ENCODE assay signal across 21 cellular contexts in genomic region chr10:129965940-129966339, GRCh38. TPM values are rescaled to one million over a fixed set of nuclear protein-coding genes. Genes with fewer than 3 reads are reported as not detected.
A peak's percentile ranks its signal among the peaks of the same experiment; 100 is the strongest.
DNase-seq lines count a peak whose midpoint lies in the region; ATAC-seq and TF ChIP-seq lines count a peak whose summit lies in the region.
"Had no signal": no experiment of that assay in that cellular context is flagged by ENCODE, and none has a peak within 500 bp of the region (broad histone marks: within the 10 kb centered on the region; RNA-seq: fewer than 3 reads in every experiment).

No MANE protein-coding gene starts in this region.

- no peaks in the 10 kb centered on the region for H3K9me3 Mint-ChIP-seq in activated CD8-positive, alpha-beta T cell treated with anti-CD3 and anti-CD28 coated beads, Interleukin-2, amount 10 ng/mL, durations not matched to agents 7 days and 5 days (ENCODE audit: insufficient read depth)
- H3K9me3 Mint-ChIP-seq in activated CD8-positive, alpha-beta T cell treated with anti-CD3 and anti-CD28 coated beads for 36 hours = no peaks in the 10 kb centered on the region
- H3K9me3 Mint-ChIP-seq in activated naive CD8-positive, alpha-beta T cell treated with anti-CD3 and anti-CD28 coated beads, Interleukin-2, amount 50 U/mL, for 24 hours = no peaks in the 10 kb centered on the region
- no peaks in the 10 kb centered on the region for H3K9me3 Mint-ChIP-seq in nephron progenitor cell
- H3K9me3 Mint-ChIP-seq in stimulated activated naive B cell treated with anti-CD40 and anti-IgM and Interleukin-4, amounts not matched to agents 10 μg/mL and 1 μg/mL and 100 μg/mL, for 72 hours = peaks cover 0 to 2% of the 10 kb centered on the region in 2 donors
- H3K9me3 Mint-ChIP-seq: activated T-helper 2 cell treated with anti-CD3 and anti-CD28 coated beads, Interferon-gamma antibody, Interleukin-2, Interleukin-4, amounts not matched to agents 10 μg/mL and 5 μg/mL and 100 μg/mL, durations not matched to agents 14 hours and 24 hours and 36 hours; stimulated activated naive CD8-positive, alpha-beta T cell treated with anti-CD3 and anti-CD28 coated beads, Interleukin-15, amount 100 ng/mL, for 72 hours had no signal

- ATAC-seq in activated CD8-positive, alpha-beta T cell treated with anti-CD3 and anti-CD28 coated beads, Interleukin-2, amount 10 ng/mL, durations not matched to agents 7 days and 5 days = no peak
- no peak for ATAC-seq in activated CD8-positive, alpha-beta T cell treated with anti-CD3 and anti-CD28 coated beads for 36 hours
- no peak for ATAC-seq in activated naive CD8-positive, alpha-beta T cell treated with anti-CD3 and anti-CD28 coated beads, Interleukin-2, amount 50 U/mL, for 24 hours
- no peak for ATAC-seq in stimulated activated naive B cell treated with anti-CD40 and anti-IgM and Interleukin-4, amounts not matched to agents 10 μg/mL and 1 μg/mL and 100 μg/mL, for 72 hours (replicated peaks)
- no peak for ATAC-seq in left ventricle myocardium superior
- ATAC-seq: right lobe of liver; stimulated activated naive CD8-positive, alpha-beta T cell treated with anti-CD3 and anti-CD28 coated beads, Interleukin-15, amount 100 ng/mL, for 72 hours had no signal

- no peak for DNase-seq in activated CD8-positive, alpha-beta T cell treated with anti-CD3 and anti-CD28 coated beads, Interleukin-2, amount 10 ng/mL, durations not matched to agents 7 days and 5 days
- no peak for DNase-seq in activated CD8-positive, alpha-beta T cell treated with anti-CD3 and anti-CD28 coated beads for 36 hours
- no peak for DNase-seq in activated naive CD8-positive, alpha-beta T cell treated with anti-CD3 and anti-CD28 coated beads, Interleukin-2, amount 50 U/mL, for 24 hours
- DNase-seq in nephron progenitor cell (no peak), left ventricle myocardium superior (no peak), NCI-H1092 (lab: John Stamatoyannopoulos, UW) (no peak)
- no peak for DNase-seq in stimulated activated naive B cell treated with anti-CD40 and anti-IgM and Interleukin-4, amounts not matched to agents 10 μg/mL and 1 μg/mL and 100 μg/mL, for 72 hours
- DNase-seq in central memory CD4-positive, alpha-beta T cell = no peak
- DNase-seq: amygdala; caudate nucleus; DMS53; dorsolateral prefrontal cortex; NCI-H1436; NCI-H2171 treated with DMSO at 0.1 percent for 48 hours; NCI-H69; nucleus accumbens; right lobe of liver; stimulated activated CD4-positive, alpha-beta T cell treated with anti-CD3 and anti-CD28 coated beads, Interleukin-1b, Interleukin-23, amount 100 ng/mL, for 48 hours; stimulated activated naive CD8-positive, alpha-beta T cell treated with anti-CD3 and anti-CD28 coated beads, Interleukin-15, amount 100 ng/mL, for 72 hours had no signal

- POLR2A ChIA-PET in activated CD8-positive, alpha-beta T cell treated with anti-CD3 and anti-CD28 coated beads, Interleukin-2, amount 10 ng/mL, durations not matched to agents 7 days and 5 days (lab: Charles Lee) = no interaction called here
- POLR2A ChIA-PET in activated CD8-positive, alpha-beta T cell treated with anti-CD3 and anti-CD28 coated beads for 36 hours (lab: Charles Lee) = no interaction called here

- H3K27ac Mint-ChIP-seq in activated CD8-positive, alpha-beta T cell treated with anti-CD3 and anti-CD28 coated beads, Interleukin-2, amount 10 ng/mL, durations not matched to agents 7 days and 5 days = no peak overlapping the region
- no peak overlapping the region for H3K27ac Mint-ChIP-seq in activated CD8-positive, alpha-beta T cell treated with anti-CD3 and anti-CD28 coated beads for 36 hours
- peak overlapping the region; percentile 31 for H3K27ac Mint-ChIP-seq in activated naive CD8-positive, alpha-beta T cell treated with anti-CD3 and anti-CD28 coated beads, Interleukin-2, amount 50 U/mL, for 24 hours
- no peak overlapping the region for H3K27ac Mint-ChIP-seq in nephron progenitor cell
- H3K27ac Mint-ChIP-seq in stimulated activated naive B cell treated with anti-CD40 and anti-IgM and Interleukin-4, amounts not matched to agents 10 μg/mL and 1 μg/mL and 100 μg/mL, for 72 hours = peak overlapping the region; percentile 25
- H3K27ac Mint-ChIP-seq: activated T-helper 2 cell treated with anti-CD3 and anti-CD28 coated beads, Interferon-gamma antibody, Interleukin-2, Interleukin-4, amounts not matched to agents 10 μg/mL and 5 μg/mL and 100 μg/mL, durations not matched to agents 14 hours and 24 hours and 36 hours; stimulated activated naive CD8-positive, alpha-beta T cell treated with anti-CD3 and anti-CD28 coated beads, Interleukin-15, amount 100 ng/mL, for 72 hours had no signal

- TF ChIP-seq CTCF in activated CD8-positive, alpha-beta T cell treated with anti-CD3 and anti-CD28 coated beads for 36 hours (IDR thresholded peaks at IDR 0.05) = no peak
- no peak for TF ChIP-seq CTCF in nephron progenitor cell (IDR thresholded peaks at IDR 0.05)

- H3K4me1 Mint-ChIP-seq in activated CD8-positive, alpha-beta T cell treated with anti-CD3 and anti-CD28 coated beads, Interleukin-2, amount 10 ng/mL, durations not matched to agents 7 days and 5 days (ENCODE audit: low read depth) = peaks cover 14% of the 10 kb centered on the region
- H3K4me1 Mint-ChIP-seq in activated CD8-positive, alpha-beta T cell treated with anti-CD3 and anti-CD28 coated beads for 36 hours (ENCODE audit: low read depth) = peaks cover 14% of the 10 kb centered on the region
- H3K4me1 Mint-ChIP-seq in activated naive CD8-positive, alpha-beta T cell treated with anti-CD3 and anti-CD28 coated beads, Interleukin-2, amount 50 U/mL, for 24 hours = peaks cover 30% of the 10 kb centered on the region
- H3K4me1 Mint-ChIP-seq in nephron progenitor cell = peaks cover 41% of the 10 kb centered on the region
- H3K4me1 Mint-ChIP-seq in stimulated activated naive B cell treated with anti-CD40 and anti-IgM and Interleukin-4, amounts not matched to agents 10 μg/mL and 1 μg/mL and 100 μg/mL, for 72 hours = peaks cover 8 to 32% of the 10 kb centered on the region in 2 donors

- CTCF ChIA-PET in activated CD8-positive, alpha-beta T cell treated with anti-CD3 and anti-CD28 coated beads, Interleukin-2, amount 10 ng/mL, durations not matched to agents 7 days and 5 days (lab: Charles Lee) = no interaction called here
- CTCF ChIA-PET in activated CD8-positive, alpha-beta T cell treated with anti-CD3 and anti-CD28 coated beads for 36 hours (lab: Charles Lee) = interaction anchor here (0.6 to 0.8 kb wide), 3 partner anchors 9 to 1005 kb away, joined by 3 to 4 read pairs (median 3); no protein-coding TSS in a partner anchor

- intact Hi-C loops in activated CD8-positive, alpha-beta T cell treated with anti-CD3 and anti-CD28 coated beads for 36 hours (cut with micrococcal nuclease) = no loop called here
- intact Hi-C loops in left ventricle myocardium superior (cut with micrococcal nuclease) = no loop called here

- peak overlapping the region; percentile 34 for H3K4me3 Mint-ChIP-seq in activated CD8-positive, alpha-beta T cell treated with anti-CD3 and anti-CD28 coated beads, Interleukin-2, amount 10 ng/mL, durations not matched to agents 7 days and 5 days
- H3K4me3 Mint-ChIP-seq in activated CD8-positive, alpha-beta T cell treated with anti-CD3 and anti-CD28 coated beads for 36 hours = no peak overlapping the region
- no peak overlapping the region for H3K4me3 Mint-ChIP-seq in activated naive CD8-positive, alpha-beta T cell treated with anti-CD3 and anti-CD28 coated beads, Interleukin-2, amount 50 U/mL, for 24 hours
- H3K4me3 Mint-ChIP-seq in nephron progenitor cell = peak overlapping the region; percentile 68
- no peak overlapping the region for H3K4me3 Mint-ChIP-seq in stimulated activated naive B cell treated with anti-CD40 and anti-IgM and Interleukin-4, amounts not matched to agents 10 μg/mL and 1 μg/mL and 100 μg/mL, for 72 hours

- peaks cover 62% of the 10 kb centered on the region for H3K27me3 Mint-ChIP-seq in activated CD8-positive, alpha-beta T cell treated with anti-CD3 and anti-CD28 coated beads, Interleukin-2, amount 10 ng/mL, durations not matched to agents 7 days and 5 days (ENCODE audit: low read depth)
- H3K27me3 Mint-ChIP-seq in activated CD8-positive, alpha-beta T cell treated with anti-CD3 and anti-CD28 coated beads for 36 hours = peaks cover 66% of the 10 kb centered on the region
- peaks cover 66% of the 10 kb centered on the region for H3K27me3 Mint-ChIP-seq in activated naive CD8-positive, alpha-beta T cell treated with anti-CD3 and anti-CD28 coated beads, Interleukin-2, amount 50 U/mL, for 24 hours
- H3K27me3 Mint-ChIP-seq in nephron progenitor cell (ENCODE audit: low read depth, poor library complexity) = peaks cover 91% of the 10 kb centered on the region
- peaks cover 51 to 64% of the 10 kb centered on the region in 2 donors for H3K27me3 Mint-ChIP-seq in stimulated activated naive B cell treated with anti-CD40 and anti-IgM and Interleukin-4, amounts not matched to agents 10 μg/mL and 1 μg/mL and 100 μg/mL, for 72 hours

- H3K36me3 Mint-ChIP-seq in activated CD8-positive, alpha-beta T cell treated with anti-CD3 and anti-CD28 coated beads, Interleukin-2, amount 10 ng/mL, durations not matched to agents 7 days and 5 days (ENCODE audit: low read depth) = peaks cover 3% of the 10 kb centered on the region
- no peaks in the 10 kb centered on the region for H3K36me3 Mint-ChIP-seq in activated CD8-positive, alpha-beta T cell treated with anti-CD3 and anti-CD28 coated beads for 36 hours (ENCODE audit: low read depth)
- peaks cover 6% of the 10 kb centered on the region for H3K36me3 Mint-ChIP-seq in activated naive CD8-positive, alpha-beta T cell treated with anti-CD3 and anti-CD28 coated beads, Interleukin-2, amount 50 U/mL, for 24 hours (ENCODE audit: low read depth)
- H3K36me3 Mint-ChIP-seq in nephron progenitor cell (ENCODE audit: low read depth) = no peaks in the 10 kb centered on the region
- peaks cover 7 to 8% of the 10 kb centered on the region in 2 donors for H3K36me3 Mint-ChIP-seq in stimulated activated naive B cell treated with anti-CD40 and anti-IgM and Interleukin-4, amounts not matched to agents 10 μg/mL and 1 μg/mL and 100 μg/mL, for 72 hours

RNA-seq across cellular contexts. Expression of gene EBF3, which starts 1.9 kb away (rescaled TPM):
- not detected for total RNA-seq in activated CD8-positive, alpha-beta T cell treated with anti-CD3 and anti-CD28 coated beads, Interleukin-2, amount 10 ng/mL, durations not matched to agents 7 days and 5 days
- total RNA-seq in activated CD8-positive, alpha-beta T cell treated with anti-CD3 and anti-CD28 coated beads for 36 hours = not detected
- 7.1 TPM for total RNA-seq in left ventricle myocardium superior
- total RNA-seq: activated T-helper 2 cell treated with anti-CD3 and anti-CD28 coated beads, Interferon-gamma antibody, Interleukin-2, Interleukin-4, amounts not matched to agents 10 μg/mL and 5 μg/mL and 100 μg/mL, durations not matched to agents 14 hours and 24 hours and 36 hours; epithelial cell of proximal tubule had no signal

Comparison
In these comparisons a context has a peak if more than half of its experiments do, and no peak if none do; other contexts are left out.
1. H3K4me3 Mint-ChIP-seq: peak in activated CD8-positive, alpha-beta T cell treated with anti-CD3 and anti-CD28 coated beads, Interleukin-2, amount 10 ng/mL, durations not matched to agents 7 days and 5 days (single experiment) and nephron progenitor cell (single experiment); none in activated CD8-positive, alpha-beta T cell treated with anti-CD3 and anti-CD28 coated beads for 36 hours (single experiment), activated naive CD8-positive, alpha-beta T cell treated with anti-CD3 and anti-CD28 coated beads, Interleukin-2, amount 50 U/mL, for 24 hours (single experiment) and stimulated activated naive B cell treated with anti-CD40 and anti-IgM and Interleukin-4, amounts not matched to agents 10 μg/mL and 1 μg/mL and 100 μg/mL, for 72 hours (0 of 2).
2. H3K27ac Mint-ChIP-seq: peak in activated naive CD8-positive, alpha-beta T cell treated with anti-CD3 and anti-CD28 coated beads, Interleukin-2, amount 50 U/mL, for 24 hours (single experiment) and stimulated activated naive B cell treated with anti-CD40 and anti-IgM and Interleukin-4, amounts not matched to agents 10 μg/mL and 1 μg/mL and 100 μg/mL, for 72 hours (single experiment); none in activated CD8-positive, alpha-beta T cell treated with anti-CD3 and anti-CD28 coated beads, Interleukin-2, amount 10 ng/mL, durations not matched to agents 7 days and 5 days (single experiment), activated CD8-positive, alpha-beta T cell treated with anti-CD3 and anti-CD28 coated beads for 36 hours (single experiment) and nephron progenitor cell (single experiment).